In genomic region chr9:88995627-88996026, GRCh38 we compare ENCODE assay signal across 13 cellular contexts.
"Had no signal": no experiment of that assay in that cellular context is flagged by ENCODE, and none has a peak within 500 bp of the region (broad histone marks: within the 10 kb centered on the region; RNA-seq: fewer than 3 reads in every experiment).

No MANE protein-coding gene starts in this region.

- H3K27me3 ChIP-seq: tibial nerve had no signal

- H3K9me3 ChIP-seq: tibial nerve had no signal

- H3K9me3 Mint-ChIP-seq: activated naive CD8-positive, alpha-beta T cell treated with anti-CD3 and anti-CD28 coated beads for 36 hours; activated T-cell treated with anti-CD3 and anti-CD28 coated beads, Interleukin-2, amount 50 U/mL, for 72 hours; natural killer cell treated with Interleukin-12 subunit alpha and Interleukin-12 subunit beta and Interleukin-15 and Interleukin-18, amount 100 ng/mL, for 72 hours; stimulated activated naive CD8-positive, alpha-beta T cell treated with anti-CD3 and anti-CD28 coated beads, Interleukin-15, amount 100 ng/mL, for 72 hours had no signal

- H3K4me3 Mint-ChIP-seq: activated naive CD8-positive, alpha-beta T cell treated with anti-CD3 and anti-CD28 coated beads for 36 hours; activated T-cell treated with anti-CD3 and anti-CD28 coated beads, Interleukin-2, amount 50 U/mL, for 72 hours; natural killer cell treated with Interleukin-12 subunit alpha and Interleukin-12 subunit beta and Interleukin-15 and Interleukin-18, amount 100 ng/mL, for 72 hours; stimulated activated naive CD8-positive, alpha-beta T cell treated with anti-CD3 and anti-CD28 coated beads, Interleukin-15, amount 100 ng/mL, for 72 hours had no signal

- DNase-seq: activated CD4-positive, alpha-beta T cell treated with anti-CD3 and anti-CD28 coated beads, Interleukin-2, amount 50 U/mL, for 48 hours; activated gamma-delta T cell treated with Interleukin-2 at 50 U/mL for 16 hours; activated naive CD8-positive, alpha-beta T cell treated with anti-CD3 and anti-CD28 coated beads for 36 hours; activated T-cell treated with anti-CD3 and anti-CD28 coated beads, Interleukin-2, amount 50 U/mL, for 72 hours; anterior cingulate cortex; left colon; stimulated activated CD4-positive, alpha-beta T cell treated with anti-CD3 and anti-CD28 coated beads, Interleukin-15, amount 100 ng/mL, for 24 hours; stimulated activated CD4-positive, alpha-beta T cell treated with anti-CD3 and anti-CD28 coated beads, Interleukin-4, amount 100 ng/mL, for 24 hours; stimulated activated naive CD8-positive, alpha-beta T cell treated with anti-CD3 and anti-CD28 coated beads, Interleukin-15, amount 100 ng/mL, for 72 hours; T-helper 2 cell had no signal

- H3K36me3 ChIP-seq: tibial nerve had no signal

- H3K27ac Mint-ChIP-seq: activated naive CD8-positive, alpha-beta T cell treated with anti-CD3 and anti-CD28 coated beads for 36 hours; activated T-cell treated with anti-CD3 and anti-CD28 coated beads, Interleukin-2, amount 50 U/mL, for 72 hours; natural killer cell treated with Interleukin-12 subunit alpha and Interleukin-12 subunit beta and Interleukin-15 and Interleukin-18, amount 100 ng/mL, for 72 hours; stimulated activated naive CD8-positive, alpha-beta T cell treated with anti-CD3 and anti-CD28 coated beads, Interleukin-15, amount 100 ng/mL, for 72 hours had no signal

- ATAC-seq: activated CD4-positive, CD25-positive, alpha-beta regulatory T cell treated with anti-CD3 and anti-CD28 coated beads, Interleukin-2, amount 50 U/mL, for 24 hours; activated T-cell treated with anti-CD3 and anti-CD28 coated beads, Interleukin-2, amount 50 U/mL, for 72 hours; left colon; natural killer cell treated with Interleukin-12 subunit alpha and Interleukin-12 subunit beta and Interleukin-15 and Interleukin-18, amount 100 ng/mL, for 72 hours; stimulated activated naive CD8-positive, alpha-beta T cell treated with anti-CD3 and anti-CD28 coated beads, Interleukin-15, amount 100 ng/mL, for 72 hours had no signal

- H3K36me3 Mint-ChIP-seq: activated naive CD8-positive, alpha-beta T cell treated with anti-CD3 and anti-CD28 coated beads for 36 hours; natural killer cell treated with Interleukin-12 subunit alpha and Interleukin-12 subunit beta and Interleukin-15 and Interleukin-18, amount 100 ng/mL, for 72 hours had no signal
